Comparison of ENCODE assay signal across 13 cellular contexts in genomic region chr14:52052289-52052943, GRCh38. TPM values are rescaled to one million over a fixed set of nuclear protein-coding genes. Genes with fewer than 3 reads are reported as not detected.
DNase-seq lines count a peak whose midpoint lies in the region; ATAC-seq and TF ChIP-seq lines count a peak whose summit lies in the region.
"Had no signal": no experiment of that assay in that cellular context is flagged by ENCODE, and none has a peak within 500 bp of the region (broad histone marks: within the 10 kb centered on the region; RNA-seq: fewer than 3 reads in every experiment).

No MANE protein-coding gene starts in this region.

- no peaks in the 10 kb centered on the region for H3K27me3 Mint-ChIP-seq in nephron (ENCODE audit: low read depth)

- peaks cover 55% of the 10 kb centered on the region for H4K20me1 ChIP-seq in IMR-90 (ENCODE audit: insufficient read depth, low read length)
- H4K20me1 ChIP-seq in fibroblast of lung (ENCODE audit: control insufficient read depth, extremely low read depth, insufficient read depth, low read length), result peaks cover 2% of the 10 kb centered on the region

- peaks cover 54% of the 10 kb centered on the region for H3K36me3 ChIP-seq in IMR-90 (ENCODE audit: control insufficient read depth, insufficient read depth, low read length)
- H3K36me3 ChIP-seq in fibroblast of lung (ENCODE audit: control insufficient read depth, insufficient read depth, low read length), result peaks cover 14% of the 10 kb centered on the region
- no peaks in the 10 kb centered on the region for H3K36me3 ChIP-seq in thyroid gland

- peak overlapping the region; percentile 81 for H3K4ac ChIP-seq in IMR-90 (ENCODE audit: low read depth, low read length)

- H2BK15ac ChIP-seq in IMR-90 (ENCODE audit: low read depth, low read length), result peak overlapping the region; percentile 31; the same call in 2 of the 3 replicates

- CTCF ChIA-PET in IMR-90 (lab: Yijun Ruan, JAX), result no interaction called here

- peaks cover 70% of the 10 kb centered on the region for H3K4me1 Mint-ChIP-seq in nephron

- peak overlapping the region; percentile 85 for H2BK20ac ChIP-seq in IMR-90 (ENCODE audit: low read depth, low read length)

- H3K9me3 ChIP-seq in IMR-90 (ENCODE audit: control insufficient read depth, insufficient read depth, low read length) (no peaks in the 10 kb centered on the region), fibroblast of lung (ENCODE audit: control insufficient read depth, insufficient read depth, low read depth, low read length) (no peaks in the 10 kb centered on the region), thyroid gland (no peaks in the 10 kb centered on the region)

- H3K4me2 ChIP-seq in IMR-90 (ENCODE audit: low read depth, low read length) (peak overlapping the region; percentile 29), fibroblast of lung (ENCODE audit: extremely low read depth, insufficient read depth, low read length) (peak overlapping the region; percentile 55)

- TF ChIP-seq CTCF in IMR-90 (conservative IDR thresholded peaks at IDR 0.05; ENCODE audit: low read depth, low read length), result no peak
- no peak for TF ChIP-seq CTCF in fibroblast of lung (conservative IDR thresholded peaks at IDR 0.05 in 1 of 2, IDR thresholded peaks at IDR 0.05 in 1 of 2; ENCODE audit: low read depth in 1 of 2, low read length in 2 of 2)
- no peak for TF ChIP-seq CTCF in nephron (IDR thresholded peaks at IDR 0.05; ENCODE audit: unreplicated experiment in 3 of 3)
- TF ChIP-seq CTCF in thyroid gland (IDR thresholded peaks at IDR 0.05), result no peak
- TF ChIP-seq CTCF in GM13976 (IDR thresholded peaks at IDR 0.05; ENCODE audit: borderline replicate concordance, control extremely low read depth, extremely low read depth, insufficient read depth, missing control alignments), result no peak

- peak overlapping the region; percentile 68 for H4K91ac ChIP-seq in IMR-90 (ENCODE audit: insufficient read depth, low read depth, low read length)

- WGBS in IMR-90 (ENCODE audit: extremely low coverage in 2 of 2, insufficient read length in 1 of 2), 2 experiments, result no CpG with 5 or more reads among the region's 7 CpGs
- WGBS in thyroid gland, 2 donors, result 29 to 30% methylated on average over 7 of the region's 7 CpGs

- H3K9ac ChIP-seq in IMR-90 (ENCODE audit: low read depth, low read length) (peak overlapping the region; percentile 51), fibroblast of lung (ENCODE audit: insufficient read depth, low read length) (no peak overlapping the region)

- H2AK5ac ChIP-seq in IMR-90 (ENCODE audit: low read depth, low read length), result peak overlapping the region; percentile 86

- H2BK5ac ChIP-seq in IMR-90 (ENCODE audit: low read depth, low read length, poor library complexity, severe bottlenecking), result peak overlapping the region; percentile 87

- peak; percentile 83 for DNase-seq in IMR-90
- DNase-seq in fibroblast of lung (ENCODE audit: low read depth in 2 of 2), result peak; percentile 86 to 90
- peak in 1 of 2 donors; percentile 32 for DNase-seq in thyroid gland
- DNase-seq in T-helper 9 cell, result no peak
- no peak for DNase-seq in NCI-H2196 (lab: John Stamatoyannopoulos, UW; ENCODE audit: unreplicated experiment)
- no peak for DNase-seq in GM13976 (ENCODE audit: low spot score)
- DNase-seq in mucosa of gallbladder (ENCODE audit: low spot score), result no peak
- DNase-seq: amygdala, Calu3, foreskin keratinocyte, NCI-H1105 treated with DMSO at 0.1 percent for 48 hours, NCI-H82 had no signal

- H3K56ac ChIP-seq in IMR-90 (ENCODE audit: extremely low read depth, insufficient read depth, low read length), result 0 out of 2 replicates have a peak overlapping the region, but pooled peaks have one; percentile 34

- H2BK120ac ChIP-seq in IMR-90 (ENCODE audit: low read depth, low read length), result peak overlapping the region; percentile 44

- H3K4me1 ChIP-seq in IMR-90 (ENCODE audit: control insufficient read depth, insufficient read depth, low read length) (peaks cover 45% of the 10 kb centered on the region), fibroblast of lung (ENCODE audit: control insufficient read depth, extremely low read depth, insufficient read depth, low read length) (peaks cover 41% of the 10 kb centered on the region), thyroid gland (peaks cover 74 to 88% of the 10 kb centered on the region in 2 donors)
- H3K4me1 ChIP-seq: foreskin keratinocyte had no signal

- peak overlapping the region; percentile 91 to 97 (median 93) for H3K27ac Mint-ChIP-seq in nephron

- peaks cover 27% of the 10 kb centered on the region for H3K36me3 Mint-ChIP-seq in nephron (ENCODE audit: low read depth)

- H3K9me3 Mint-ChIP-seq in nephron, result no peaks in the 10 kb centered on the region

- peak; percentile 53 for ATAC-seq in IMR-90 (ENCODE audit: low read depth)
- ATAC-seq: foreskin keratinocyte had no signal

- POLR2A ChIA-PET in IMR-90 (lab: Charles Lee; ENCODE audit: unreplicated experiment), result no interaction called here

- H3K27me3 ChIP-seq in IMR-90 (ENCODE audit: control insufficient read depth, insufficient read depth, low read length) (no peaks in the 10 kb centered on the region), fibroblast of lung (ENCODE audit: control insufficient read depth, insufficient read depth, low read length) (no peaks in the 10 kb centered on the region), thyroid gland (no peaks in the 10 kb centered on the region)

- intact Hi-C loops in IMR-90 (cut with micrococcal nuclease), result no loop called here
- intact Hi-C loops in thyroid gland (cut with DNase I), result no loop called here

- H4K5ac ChIP-seq in IMR-90 (ENCODE audit: low read depth, low read length), result peak overlapping the region; percentile 26

- no peak for TF ChIP-seq POLR2A in IMR-90 (IDR thresholded peaks at IDR 0.05; ENCODE audit: low read depth, low read length)
- peak in 1 of 2 donors; percentile 4 for TF ChIP-seq POLR2A in thyroid gland (IDR thresholded peaks at IDR 0.05)

- H3K4me3 Mint-ChIP-seq in nephron, result peak overlapping the region; percentile 18 to 55 (median 41)

- H3K79me2 ChIP-seq in fibroblast of lung (ENCODE audit: control insufficient read depth, insufficient read depth, low read length), result peaks cover 84% of the 10 kb centered on the region

- H3K23ac ChIP-seq in IMR-90 (ENCODE audit: low read depth, low read length), result peak overlapping the region; percentile 31

- in situ Hi-C loops in IMR-90 (cut with MboI; ENCODE audit: low sequenced_read_pairs), result no loop called here
- in situ Hi-C loops in GM13976 (cut with MboI; ENCODE audit: low sequenced_read_pairs, unreplicated experiment), result no loop called here

- no peak overlapping the region for H3K4me3 ChIP-seq in IMR-90 (ENCODE audit: insufficient read depth, low read depth, low read length)
- peak overlapping the region in 3 of 4 experiments; percentile 8 to 30 (median 19) for H3K4me3 ChIP-seq in fibroblast of lung (replicated peaks in 1 of 4; ENCODE audit: control extremely low read depth in 1 of 4, insufficient read depth in 1 of 4, low read depth in 3 of 4, low read length in 4 of 4)
- H3K4me3 ChIP-seq in thyroid gland (replicated peaks in 1 of 3), result no peak overlapping the region

- BruUV-seq in IMR-90 (replicated peaks; lab: Mats Ljungman, UMichigan), result no TSS peak

- H2AK9ac ChIP-seq in IMR-90 (replicated peaks; ENCODE audit: low read depth, low read length, poor library complexity), result peak overlapping the region; percentile 5

- peak overlapping the region; percentile 13; a peak in 3 of 4 replicates for H4K8ac ChIP-seq in IMR-90 (ENCODE audit: low read depth in 2 of 2, low read length in 2 of 2)

- peaks cover 43% of the 10 kb centered on the region for H3K9me1 ChIP-seq in IMR-90 (ENCODE audit: insufficient read depth, low read length)

- H2AFZ ChIP-seq in IMR-90 (replicated peaks; ENCODE audit: low read length, poor library complexity) (peak overlapping the region; percentile 59), fibroblast of lung (ENCODE audit: low read length) (no peak overlapping the region)

- peak overlapping the region; percentile 11 for H3K14ac ChIP-seq in IMR-90 (replicated peaks; ENCODE audit: low read depth, low read length)

- dilution Hi-C loops in IMR-90 (cut with HindIII; ENCODE audit: low sequenced_read_pairs, unreplicated experiment), result no loop called here

- TF ChIP-seq RAD21 in IMR-90 (IDR thresholded peaks at IDR 0.05; ENCODE audit: low read length), result no peak

- H3K27ac ChIP-seq in IMR-90 (ENCODE audit: insufficient read depth, low read length) (peak overlapping the region; percentile 69), fibroblast of lung (ENCODE audit: insufficient read depth, low read length) (peak overlapping the region; percentile 64), thyroid gland (peak overlapping the region; percentile 71 to 95 (median 80))
- H3K27ac ChIP-seq: foreskin keratinocyte had no signal

- H3K79me1 ChIP-seq in IMR-90 (ENCODE audit: low read depth in 1 of 2, low read length in 2 of 2), result peaks cover 24 to 78% of the 10 kb centered on the region in 2 experiments

- H3K18ac ChIP-seq in IMR-90 (ENCODE audit: low read depth, low read length), result peak overlapping the region; percentile 63

TF ChIP-seq in IMR-90, 13 proteins besides CTCF, POLR2A, EP300 and RAD21:
- TF ChIP-seq FOS (IDR thresholded peaks at IDR 0.05; ENCODE audit: low read depth, low read length) (no peak), CEBPB (IDR thresholded peaks at IDR 0.05; ENCODE audit: low read depth, low read length) (peak; percentile 77)

RNA-seq across cellular contexts. Expression of gene NID2, which starts 16.4 kb away (rescaled TPM):
- total RNA-seq in IMR-90 (2012; rRNA removed) (101 and 102 TPM in 2 replicates), fibroblast of lung (93.7 and 181 TPM in 2 replicates), thyroid gland (100 to 1,000 TPM; 115 to 207 (median 130) TPM), mucosa of gallbladder (14.6 TPM)
- polyA plus RNA-seq in IMR-90 (2012; rRNA removed) (278 and 303 TPM in 2 replicates), fibroblast of lung (394 and 2,513 TPM in 2 replicates)
- polyA plus RNA-seq in IMR-90 (2012; cell fraction: cytosol; rRNA removed), result 237 and 279 TPM in 2 replicates
- 363 and 859 TPM in 2 replicates for polyA plus RNA-seq in IMR-90 (2012; cell fraction: nucleus; rRNA removed; ENCODE audit: low replicate concordance)
- 225 and 1,654 TPM in 2 replicates for polyA plus RNA-seq in fibroblast of lung (2012)
- 553 and 3,045 TPM in 2 replicates for polyA minus RNA-seq in fibroblast of lung (ENCODE audit: low replicate concordance)
- total RNA-seq: Calu3 had no signal

Comparison
In these comparisons a context has a peak if more than half of its experiments do, and no peak if none do; other contexts are left out.
1. DNase-seq: peak in IMR-90 (single experiment) and fibroblast of lung (2 of 2); none in T-helper 9 cell (single experiment), NCI-H2196 (single experiment), GM13976 (single experiment) and mucosa of gallbladder (single experiment).
2. H3K4me3 ChIP-seq: peak in fibroblast of lung (3 of 4); none in IMR-90 (single experiment) and thyroid gland (0 of 3).
3. Peak in every context shown above with its lines, with median percentiles within 50 percentile points of each other: H3K27ac ChIP-seq.